ENCODE assay signal across 1 cellular context in genomic region chr2:46349115-46349547, GRCh38.
TF ChIP-seq lines count a peak whose summit lies in the region.

No MANE protein-coding gene starts in this region.

TF ChIP-seq in HepG2, 621 proteins besides CTCF, POLR2A, EP300 and RAD21 (continued from another document and continues in another):
- TF ChIP-seq ATF7-NPFF (CRISPR knock-in tag; IDR thresholded peaks at IDR 0.05; ENCODE audit: low read depth) (0 out of 2 replicates have a peak, but pooled peaks have one; percentile 57), ZNF550 (CRISPR knock-in tag; IDR thresholded peaks at IDR 0.05; ENCODE audit: borderline replicate concordance) (no peak), HNRNPK (IDR thresholded peaks at IDR 0.05; ENCODE audit: low read depth, low read length, poor library complexity, severe bottlenecking) (no peak), SP140L (CRISPR knock-in tag; IDR thresholded peaks at IDR 0.05; ENCODE audit: borderline replicate concordance) (no peak), ZNF740 (CRISPR knock-in tag; IDR thresholded peaks at IDR 0.05) (no peak), GFI1 (CRISPR knock-in tag; IDR thresholded peaks at IDR 0.05; ENCODE audit: borderline replicate concordance) (no peak), ZNF776 (CRISPR knock-in tag; IDR thresholded peaks at IDR 0.05) (no peak), GZF1 (CRISPR knock-in tag; IDR thresholded peaks at IDR 0.05) (no peak), ZNF10 (CRISPR knock-in tag; IDR thresholded peaks at IDR 0.05; ENCODE audit: borderline replicate concordance, low read depth) (no peak), MXD4 (CRISPR knock-in tag; IDR thresholded peaks at IDR 0.05) (no peak), MTF2 (CRISPR knock-in tag; IDR thresholded peaks at IDR 0.05; ENCODE audit: borderline replicate concordance) (no peak), POGK (CRISPR knock-in tag; conservative IDR thresholded peaks at IDR 0.05) (0 out of 2 replicates have a peak, but pooled peaks have one; percentile 52), ZHX2 (IDR thresholded peaks at IDR 0.05; ENCODE audit: low read depth) (no peak), ZHX2 (CRISPR knock-in tag; IDR thresholded peaks at IDR 0.05; ENCODE audit: borderline replicate concordance) (no peak), CC2D1A (CRISPR knock-in tag; IDR thresholded peaks at IDR 0.05) (0 out of 2 replicates have a peak, but pooled peaks have one; percentile 16), ZNF619 (CRISPR knock-in tag; IDR thresholded peaks at IDR 0.05) (no peak), FOXP1 (IDR thresholded peaks at IDR 0.05) (no peak), FOXP1 (CRISPR knock-in tag; IDR thresholded peaks at IDR 0.05) (no peak; the same call in 1 of the 2 replicates), AGO1 (IDR thresholded peaks at IDR 0.05; ENCODE audit: low read depth, low read length, poor library complexity, severe bottlenecking) (no peak), POLR2G (IDR thresholded peaks at IDR 0.05; ENCODE audit: low read depth, low read length) (0 out of 2 replicates have a peak, but pooled peaks have one; percentile 29), TOPORS (CRISPR knock-in tag; IDR thresholded peaks at IDR 0.05) (no peak), THRA (CRISPR knock-in tag; IDR thresholded peaks at IDR 0.05; ENCODE audit: borderline replicate concordance) (0 out of 2 replicates have a peak, but pooled peaks have one; percentile 37), ATF2 (CRISPR knock-in tag; IDR thresholded peaks at IDR 0.05) (peak; percentile 58; the same call in 1 of the 2 replicates), FOSL2 (CRISPR knock-in tag; IDR thresholded peaks at IDR 0.05) (peak; percentile 38; the same call in 1 of the 2 replicates), ZNF335 (CRISPR knock-in tag; IDR thresholded peaks at IDR 0.05) (no peak), ZNF17 (CRISPR knock-in tag; IDR thresholded peaks at IDR 0.05) (no peak), HNRNPLL (IDR thresholded peaks at IDR 0.05; ENCODE audit: low read depth, low read length, poor library complexity, severe bottlenecking) (no peak), HDAC2 (CRISPR knock-in tag; IDR thresholded peaks at IDR 0.05) (peak; percentile 55; the same call in 1 of the 2 replicates), ZFX (CRISPR knock-in tag; IDR thresholded peaks at IDR 0.05; ENCODE audit: low read depth) (0 out of 2 replicates have a peak, but pooled peaks have one; percentile 43), MIER2 (CRISPR knock-in tag; IDR thresholded peaks at IDR 0.05) (0 out of 2 replicates have a peak, but pooled peaks have one; percentile 46), NCOA5 (CRISPR knock-in tag; IDR thresholded peaks at IDR 0.05) (no peak), YEATS2 (CRISPR knock-in tag; IDR thresholded peaks at IDR 0.05; ENCODE audit: borderline replicate concordance) (no peak), ZMYM2 (CRISPR knock-in tag; IDR thresholded peaks at IDR 0.05) (no peak), GATA4 (IDR thresholded peaks at IDR 0.05; ENCODE audit: borderline replicate concordance, low read depth) (no peak), THYN1 (CRISPR knock-in tag; IDR thresholded peaks at IDR 0.05; ENCODE audit: borderline replicate concordance, low read depth) (no peak), FOXK2 (IDR thresholded peaks at IDR 0.05) (no peak), HNF4G (IDR thresholded peaks at IDR 0.05; ENCODE audit: borderline replicate concordance, low read depth, low read length) (peak; percentile 83), HNF4G (CRISPR knock-in tag; IDR thresholded peaks at IDR 0.05; ENCODE audit: borderline replicate concordance, low read depth) (peak; percentile 65; the same call in 1 of the 2 replicates), ZNF230 (CRISPR knock-in tag; IDR thresholded peaks at IDR 0.05) (no peak), ATRX (CRISPR knock-in tag; IDR thresholded peaks at IDR 0.05; ENCODE audit: borderline replicate concordance) (no peak), ZNF24 (IDR thresholded peaks at IDR 0.05) (no peak), CEBPZ (IDR thresholded peaks at IDR 0.05; ENCODE audit: low read length) (no peak), ZNF34 (CRISPR knock-in tag; IDR thresholded peaks at IDR 0.05; ENCODE audit: borderline replicate concordance) (no peak), ZC3H4 (CRISPR knock-in tag; IDR thresholded peaks at IDR 0.05; ENCODE audit: borderline replicate concordance) (no peak), NFAT5 (CRISPR knock-in tag; IDR thresholded peaks at IDR 0.05) (no peak)
